In genomic region chr19:16828990-16829821, GRCh38 we compare ENCODE assay signal across 8 cellular contexts. TPM values are rescaled to one million over a fixed set of nuclear protein-coding genes. Genes with fewer than 3 reads are reported as not detected.
DNase-seq lines count a peak whose midpoint lies in the region; ATAC-seq lines count a peak whose summit lies in the region.

SIN3B (plus strand) TSS chr19:16829398; CDS start chr19:16829421, 23 bp downstream.

- H3K36me3 Mint-ChIP-seq in activated CD4-positive, alpha-beta T cell treated with anti-CD3 and anti-CD28 coated beads, Interleukin-2, amount 10 ng/mL, durations not matched to agents 7 days and 5 days (ENCODE audit: low read depth) = peaks cover 15% of the 10 kb centered on the region

- DNase-seq in GDM1 (lab: John Stamatoyannopoulos, UW) (peak; percentile 85), NCI-H526 (lab: John Stamatoyannopoulos, UW) (peak; percentile 53 to 79), kidney tubule cell (ENCODE audit: low spot score) (peak; percentile 92)
- DNase-seq in activated CD4-positive, alpha-beta T cell treated with anti-CD3 and anti-CD28 coated beads, Interleukin-2, amount 10 ng/mL, durations not matched to agents 7 days and 5 days = peak; percentile 86
- DNase-seq in stimulated activated CD4-positive, alpha-beta T cell treated with anti-CD3 and anti-CD28 coated beads, Interleukin-15, amount 100 ng/mL, for 48 hours (ENCODE audit: low read depth in 2 of 2) = peak; percentile 70 to 83

- H3K4me1 Mint-ChIP-seq in activated CD4-positive, alpha-beta T cell treated with anti-CD3 and anti-CD28 coated beads, Interleukin-2, amount 10 ng/mL, durations not matched to agents 7 days and 5 days = peaks cover 33% of the 10 kb centered on the region

- H3K4me3 Mint-ChIP-seq in activated CD4-positive, alpha-beta T cell treated with anti-CD3 and anti-CD28 coated beads, Interleukin-2, amount 10 ng/mL, durations not matched to agents 7 days and 5 days = peak within 1 kb of the TSS; percentile 80

- H3K27ac ChIP-seq in cingulate gyrus (ENCODE audit: low read depth, low read length) = peak within 1 kb of the TSS; percentile 65

- POLR2A ChIA-PET in activated CD4-positive, alpha-beta T cell treated with anti-CD3 and anti-CD28 coated beads, Interleukin-2, amount 10 ng/mL, durations not matched to agents 7 days and 5 days (lab: Charles Lee) = interaction anchor here (0.8 kb wide), 1 partner anchor 15 kb away, joined by 5 read pairs; no protein-coding TSS in a partner anchor

- ATAC-seq in HG03175 (IDR thresholded peaks at IDR 0.05; ENCODE audit: unreplicated experiment) (peak; percentile 77), GM21447 (IDR thresholded peaks at IDR 0.05; ENCODE audit: unreplicated experiment) (no peak)

- no peaks in the 10 kb centered on the region for H3K9me3 Mint-ChIP-seq in activated CD4-positive, alpha-beta T cell treated with anti-CD3 and anti-CD28 coated beads, Interleukin-2, amount 10 ng/mL, durations not matched to agents 7 days and 5 days

- peaks cover 23% of the 10 kb centered on the region for H3K27me3 Mint-ChIP-seq in activated CD4-positive, alpha-beta T cell treated with anti-CD3 and anti-CD28 coated beads, Interleukin-2, amount 10 ng/mL, durations not matched to agents 7 days and 5 days

- H3K27ac Mint-ChIP-seq in activated CD4-positive, alpha-beta T cell treated with anti-CD3 and anti-CD28 coated beads, Interleukin-2, amount 10 ng/mL, durations not matched to agents 7 days and 5 days = peak within 1 kb of the TSS; percentile 83

- CTCF ChIA-PET in activated CD4-positive, alpha-beta T cell treated with anti-CD3 and anti-CD28 coated beads, Interleukin-2, amount 10 ng/mL, durations not matched to agents 7 days and 5 days (lab: Charles Lee) = interaction anchor here (0.6 to 1.0 kb wide), 3 partner anchors 10 to 663 kb away, joined by 3 read pairs; no protein-coding TSS in a partner anchor

RNA-seq across cellular contexts. Expression of gene SIN3B, which starts in this region (rescaled TPM):
- 10 to 100 TPM; 31.4 to 33.6 TPM for total RNA-seq in activated CD4-positive, alpha-beta T cell treated with anti-CD3 and anti-CD28 coated beads, Interleukin-2, amount 10 ng/mL, durations not matched to agents 7 days and 5 days
